ENCODE assay signal across 1 cellular context in genomic region chr1:164770149-164770529, GRCh38.
TF ChIP-seq lines count a peak whose summit lies in the region.

No MANE protein-coding gene starts in this region.

TF ChIP-seq in WTC11, 78 proteins besides CTCF, POLR2A, EP300 and RAD21:
- TF ChIP-seq, protein P1, sequence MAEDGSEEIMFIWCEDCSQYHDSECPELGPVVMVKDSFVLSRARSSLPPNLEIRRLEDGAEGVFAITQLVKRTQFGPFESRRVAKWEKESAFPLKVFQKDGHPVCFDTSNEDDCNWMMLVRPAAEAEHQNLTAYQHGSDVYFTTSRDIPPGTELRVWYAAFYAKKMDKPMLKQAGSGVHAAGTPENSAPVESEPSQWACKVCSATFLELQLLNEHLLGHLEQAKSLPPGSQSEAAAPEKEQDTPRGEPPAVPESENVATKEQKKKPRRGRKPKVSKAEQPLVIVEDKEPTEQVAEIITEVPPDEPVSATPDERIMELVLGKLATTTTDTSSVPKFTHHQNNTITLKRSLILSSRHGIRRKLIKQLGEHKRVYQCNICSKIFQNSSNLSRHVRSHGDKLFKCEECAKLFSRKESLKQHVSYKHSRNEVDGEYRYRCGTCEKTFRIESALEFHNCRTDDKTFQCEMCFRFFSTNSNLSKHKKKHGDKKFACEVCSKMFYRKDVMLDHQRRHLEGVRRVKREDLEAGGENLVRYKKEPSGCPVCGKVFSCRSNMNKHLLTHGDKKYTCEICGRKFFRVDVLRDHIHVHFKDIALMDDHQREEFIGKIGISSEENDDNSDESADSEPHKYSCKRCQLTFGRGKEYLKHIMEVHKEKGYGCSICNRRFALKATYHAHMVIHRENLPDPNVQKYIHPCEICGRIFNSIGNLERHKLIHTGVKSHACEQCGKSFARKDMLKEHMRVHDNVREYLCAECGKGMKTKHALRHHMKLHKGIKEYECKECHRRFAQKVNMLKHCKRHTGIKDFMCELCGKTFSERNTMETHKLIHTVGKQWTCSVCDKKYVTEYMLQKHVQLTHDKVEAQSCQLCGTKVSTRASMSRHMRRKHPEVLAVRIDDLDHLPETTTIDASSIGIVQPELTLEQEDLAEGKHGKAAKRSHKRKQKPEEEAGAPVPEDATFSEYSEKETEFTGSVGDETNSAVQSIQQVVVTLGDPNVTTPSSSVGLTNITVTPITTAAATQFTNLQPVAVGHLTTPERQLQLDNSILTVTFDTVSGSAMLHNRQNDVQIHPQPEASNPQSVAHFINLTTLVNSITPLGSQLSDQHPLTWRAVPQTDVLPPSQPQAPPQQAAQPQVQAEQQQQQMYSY (CRISPR knock-in tag; IDR thresholded peaks at IDR 0.05) = no peak
- TF ChIP-seq NR2C2 (CRISPR knock-in tag; IDR thresholded peaks at IDR 0.05) (no peak), ARID4B (CRISPR knock-in tag; IDR thresholded peaks at IDR 0.05; ENCODE audit: borderline replicate concordance) (no peak)
- TF ChIP-seq, protein P2, sequence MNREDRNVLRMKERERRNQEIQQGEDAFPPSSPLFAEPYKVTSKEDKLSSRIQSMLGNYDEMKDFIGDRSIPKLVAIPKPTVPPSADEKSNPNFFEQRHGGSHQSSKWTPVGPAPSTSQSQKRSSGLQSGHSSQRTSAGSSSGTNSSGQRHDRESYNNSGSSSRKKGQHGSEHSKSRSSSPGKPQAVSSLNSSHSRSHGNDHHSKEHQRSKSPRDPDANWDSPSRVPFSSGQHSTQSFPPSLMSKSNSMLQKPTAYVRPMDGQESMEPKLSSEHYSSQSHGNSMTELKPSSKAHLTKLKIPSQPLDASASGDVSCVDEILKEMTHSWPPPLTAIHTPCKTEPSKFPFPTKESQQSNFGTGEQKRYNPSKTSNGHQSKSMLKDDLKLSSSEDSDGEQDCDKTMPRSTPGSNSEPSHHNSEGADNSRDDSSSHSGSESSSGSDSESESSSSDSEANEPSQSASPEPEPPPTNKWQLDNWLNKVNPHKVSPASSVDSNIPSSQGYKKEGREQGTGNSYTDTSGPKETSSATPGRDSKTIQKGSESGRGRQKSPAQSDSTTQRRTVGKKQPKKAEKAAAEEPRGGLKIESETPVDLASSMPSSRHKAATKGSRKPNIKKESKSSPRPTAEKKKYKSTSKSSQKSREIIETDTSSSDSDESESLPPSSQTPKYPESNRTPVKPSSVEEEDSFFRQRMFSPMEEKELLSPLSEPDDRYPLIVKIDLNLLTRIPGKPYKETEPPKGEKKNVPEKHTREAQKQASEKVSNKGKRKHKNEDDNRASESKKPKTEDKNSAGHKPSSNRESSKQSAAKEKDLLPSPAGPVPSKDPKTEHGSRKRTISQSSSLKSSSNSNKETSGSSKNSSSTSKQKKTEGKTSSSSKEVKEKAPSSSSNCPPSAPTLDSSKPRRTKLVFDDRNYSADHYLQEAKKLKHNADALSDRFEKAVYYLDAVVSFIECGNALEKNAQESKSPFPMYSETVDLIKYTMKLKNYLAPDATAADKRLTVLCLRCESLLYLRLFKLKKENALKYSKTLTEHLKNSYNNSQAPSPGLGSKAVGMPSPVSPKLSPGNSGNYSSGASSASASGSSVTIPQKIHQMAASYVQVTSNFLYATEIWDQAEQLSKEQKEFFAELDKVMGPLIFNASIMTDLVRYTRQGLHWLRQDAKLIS (CRISPR knock-in tag; IDR thresholded peaks at IDR 0.05; ENCODE audit: borderline replicate concordance) = no peak
